ENCODE assay signal across 17 cellular contexts in genomic region chrX:114800719-114801118, GRCh38.
DNase-seq lines count a peak whose midpoint lies in the region; ATAC-seq and TF ChIP-seq lines count a peak whose summit lies in the region.
"Had no signal": no experiment of that assay in that cellular context is flagged by ENCODE, and none has a peak within 500 bp of the region (broad histone marks: within the 10 kb centered on the region; RNA-seq: fewer than 3 reads in every experiment).

No MANE protein-coding gene starts in this region.

- no peak overlapping the region for H3K4me3 Mint-ChIP-seq in HFFc6
- H3K4me3 Mint-ChIP-seq: natural killer cell treated with Interleukin-12 subunit alpha and Interleukin-12 subunit beta and Interleukin-15 and Interleukin-18, amount 100 ng/mL, for 72 hours had no signal

- no peaks in the 10 kb centered on the region for H3K79me2 ChIP-seq in fibroblast of lung (ENCODE audit: control insufficient read depth, insufficient read depth, low read length)

- no peaks in the 10 kb centered on the region for H3K4me1 ChIP-seq in fibroblast of lung (ENCODE audit: control insufficient read depth, extremely low read depth, insufficient read depth, low read length)
- H3K4me1 ChIP-seq: BLaER1 treated with 17β-estradiol and CSF1 and Interleukin-3, amounts not matched to agents 10 nM and 100 nM; right atrium auricular region; upper lobe of left lung had no signal

- no peaks in the 10 kb centered on the region for H3K36me3 Mint-ChIP-seq in HFFc6 (ENCODE audit: low read depth)
- H3K36me3 Mint-ChIP-seq: natural killer cell treated with Interleukin-12 subunit alpha and Interleukin-12 subunit beta and Interleukin-15 and Interleukin-18, amount 100 ng/mL, for 72 hours had no signal

- no peaks in the 10 kb centered on the region for H3K27me3 Mint-ChIP-seq in HFFc6 (ENCODE audit: insufficient read depth)
- H3K27me3 Mint-ChIP-seq: natural killer cell treated with Interleukin-12 subunit alpha and Interleukin-12 subunit beta and Interleukin-15 and Interleukin-18, amount 100 ng/mL, for 72 hours had no signal

- no peak overlapping the region for H3K9ac ChIP-seq in fibroblast of lung (ENCODE audit: insufficient read depth, low read length)
- H3K9ac ChIP-seq: BLaER1 treated with 17β-estradiol and CSF1 and Interleukin-3, amounts not matched to agents 10 nM and 100 nM had no signal

- no peak overlapping the region for H3K4me3 ChIP-seq in AG09309 (ENCODE audit: control insufficient read depth, low read depth, low read length)
- no peak overlapping the region for H3K4me3 ChIP-seq in fibroblast of lung (replicated peaks in 1 of 4; ENCODE audit: control extremely low read depth in 1 of 4, insufficient read depth in 1 of 4, low read depth in 3 of 4, low read length in 4 of 4)
- H3K4me3 ChIP-seq: BLaER1 treated with 17β-estradiol and CSF1 and Interleukin-3, amounts not matched to agents 10 nM and 100 nM; right atrium auricular region; upper lobe of left lung had no signal

- H2AFZ ChIP-seq in fibroblast of lung (ENCODE audit: low read length) = no peak overlapping the region

- no peaks in the 10 kb centered on the region for H3K36me3 ChIP-seq in fibroblast of lung (ENCODE audit: control insufficient read depth, insufficient read depth, low read length)
- H3K36me3 ChIP-seq: BLaER1 treated with 17β-estradiol and CSF1 and Interleukin-3, amounts not matched to agents 10 nM and 100 nM; right atrium auricular region; upper lobe of left lung had no signal

- H3K27me3 ChIP-seq in fibroblast of lung (ENCODE audit: control insufficient read depth, insufficient read depth, low read length) = no peaks in the 10 kb centered on the region
- H3K27me3 ChIP-seq: right atrium auricular region, upper lobe of left lung had no signal

- H3K9me3 Mint-ChIP-seq in HFFc6 = no peaks in the 10 kb centered on the region
- H3K9me3 Mint-ChIP-seq: natural killer cell treated with Interleukin-12 subunit alpha and Interleukin-12 subunit beta and Interleukin-15 and Interleukin-18, amount 100 ng/mL, for 72 hours had no signal

- DNase-seq in AG09309 (ENCODE audit: low read depth) (peak; percentile 31), HFFc6 (peak; percentile 63), RKO (ENCODE audit: low spot score) (peak; percentile 85), fibroblast of lung (ENCODE audit: low read depth in 2 of 2) (peak; percentile 15 to 48), NK-92 (lab: John Stamatoyannopoulos, UW; ENCODE audit: unreplicated experiment) (no peak), NCI-H446 treated with DMSO at 0.1 percent for 48 hours (lab: John Stamatoyannopoulos, UW) (no peak), left lobe of liver (ENCODE audit: low spot score) (no peak)
- DNase-seq: activated naive CD4-positive, alpha-beta T cell; central memory CD4-positive, alpha-beta T cell; KG1; NCI-H2107; stimulated activated CD4-positive, alpha-beta T cell treated with anti-CD3 and anti-CD28 coated beads, Interleukin-2, amount 100 ng/mL, for 48 hours; upper lobe of left lung had no signal

- no peak overlapping the region for H3K27ac ChIP-seq in fibroblast of lung (ENCODE audit: insufficient read depth, low read length)
- H3K27ac ChIP-seq: BLaER1 treated with 17β-estradiol and CSF1 and Interleukin-3, amounts not matched to agents 10 nM and 100 nM; right atrium auricular region; upper lobe of left lung had no signal

- H3K4me1 Mint-ChIP-seq in HFFc6 (ENCODE audit: low read depth) = peaks cover 6% of the 10 kb centered on the region; the same call in 1 of the 2 replicates

- H3K9me3 ChIP-seq in fibroblast of lung (ENCODE audit: control insufficient read depth, insufficient read depth, low read depth, low read length) = no peaks in the 10 kb centered on the region

- TF ChIP-seq CTCF in AG09309 (IDR thresholded peaks at IDR 0.05; ENCODE audit: control insufficient read depth, insufficient read depth, low read depth, low read length, missing control alignments) (no peak), HFFc6 (IDR thresholded peaks at IDR 0.05) (no peak), fibroblast of lung (conservative IDR thresholded peaks at IDR 0.05 in 1 of 2, IDR thresholded peaks at IDR 0.05 in 1 of 2; ENCODE audit: low read depth in 1 of 2, low read length in 2 of 2) (no peak)

- no peak overlapping the region for H3K4me2 ChIP-seq in fibroblast of lung (ENCODE audit: extremely low read depth, insufficient read depth, low read length)
- H3K4me2 ChIP-seq: BLaER1 treated with 17β-estradiol and CSF1 and Interleukin-3, amounts not matched to agents 10 nM and 100 nM had no signal

- ATAC-seq in left lobe of liver (no peak), GM18520 (IDR thresholded peaks at IDR 0.05; ENCODE audit: unreplicated experiment) (no peak)
- ATAC-seq: natural killer cell treated with Interleukin-12 subunit alpha and Interleukin-12 subunit beta and Interleukin-15 and Interleukin-18, amount 100 ng/mL, for 72 hours had no signal

- H4K20me1 ChIP-seq in fibroblast of lung (ENCODE audit: control insufficient read depth, extremely low read depth, insufficient read depth, low read length) = no peaks in the 10 kb centered on the region
- H4K20me1 ChIP-seq: BLaER1 treated with 17β-estradiol and CSF1 and Interleukin-3, amounts not matched to agents 10 nM and 100 nM had no signal

- no peak overlapping the region for H3K27ac Mint-ChIP-seq in HFFc6
- H3K27ac Mint-ChIP-seq: natural killer cell treated with Interleukin-12 subunit alpha and Interleukin-12 subunit beta and Interleukin-15 and Interleukin-18, amount 100 ng/mL, for 72 hours had no signal

Comparison
In these comparisons a context has a peak if more than half of its experiments do, and no peak if none do; other contexts are left out.
1. DNase-seq: peak in AG09309 (single experiment), HFFc6 (single experiment), RKO (single experiment) and fibroblast of lung (2 of 2); none in NK-92 (single experiment), NCI-H446 treated with DMSO at 0.1 percent for 48 hours (single experiment) and left lobe of liver (single experiment).